Comparison of ENCODE assay signal across 8 cellular contexts in the genomic region with DNA sequence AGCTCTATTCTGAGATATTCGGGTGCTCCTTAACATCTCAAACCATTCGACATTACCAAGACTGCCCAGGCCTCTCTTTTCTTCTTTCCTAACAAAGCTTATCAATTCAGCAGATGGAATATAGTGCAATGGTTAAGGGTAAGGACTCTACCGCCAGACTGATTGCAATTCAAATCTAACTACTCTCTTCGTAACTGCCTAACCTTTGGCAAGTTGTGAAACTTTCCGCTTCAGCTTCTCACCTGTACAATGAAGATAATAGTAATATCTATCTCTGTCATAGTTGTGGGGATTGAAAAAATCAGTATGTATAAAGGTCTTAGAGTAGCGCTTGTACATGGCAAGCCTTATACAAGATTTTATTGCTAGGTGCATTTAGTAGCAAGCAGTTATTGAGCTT.
DNase-seq lines count a peak whose midpoint lies in the region; ATAC-seq and TF ChIP-seq lines count a peak whose summit lies in the region.

No MANE protein-coding gene starts in this region.

- H3K27me3 Mint-ChIP-seq in stimulated activated naive B cell treated with anti-CD40 and anti-IgM and Interleukin-4, amounts not matched to agents 10 μg/mL and 1 μg/mL and 100 μg/mL, for 72 hours, result no peaks in the 10 kb centered on the region

- peak overlapping the region; percentile 58 for H3K4me3 ChIP-seq in WERI-Rb-1 (ENCODE audit: low read depth, low read length)
- peak overlapping the region; percentile 91 for H3K4me3 ChIP-seq in iPS-11a (ENCODE audit: low read depth, low read length)

- H3K36me3 ChIP-seq in WERI-Rb-1, result peaks cover 7% of the 10 kb centered on the region

- H3K9me3 ChIP-seq in WERI-Rb-1 (ENCODE audit: severe bottlenecking), result no peaks in the 10 kb centered on the region

- DNase-seq in NCI-H510A treated with DMSO at 0.1 percent for 48 hours (lab: John Stamatoyannopoulos, UW) (peak; percentile 6), NCI-H510A (lab: John Stamatoyannopoulos, UW) (no peak), WERI-Rb-1 (no peak), NOMO-1 treated with DMSO at 0.1 percent for 48 hours (lab: John Stamatoyannopoulos, UW; ENCODE audit: unreplicated experiment) (no peak)
- DNase-seq in stimulated activated naive B cell treated with anti-CD40 and anti-IgM and Interleukin-4, amounts not matched to agents 10 μg/mL and 1 μg/mL and 100 μg/mL, for 72 hours, result no peak
- no peak for DNase-seq in stimulated activated CD4-positive, alpha-beta T cell treated with anti-CD3 and anti-CD28 coated beads, Interleukin-1b, Interleukin-23, amount 100 ng/mL, for 48 hours

- ATAC-seq in stimulated activated naive B cell treated with anti-CD40 and anti-IgM and Interleukin-4, amounts not matched to agents 10 μg/mL and 1 μg/mL and 100 μg/mL, for 72 hours (replicated peaks), result no peak
- no peak for ATAC-seq in HG03354 (IDR thresholded peaks at IDR 0.05; ENCODE audit: poor library complexity, severe bottlenecking, unreplicated experiment)

- TF ChIP-seq CTCF in WERI-Rb-1 (IDR thresholded peaks at IDR 0.05; ENCODE audit: low read depth, low read length), result no peak

- H3K27me3 ChIP-seq in WERI-Rb-1 (ENCODE audit: insufficient read depth, low read depth, severe bottlenecking), result no peaks in the 10 kb centered on the region

- H3K27ac Mint-ChIP-seq in stimulated activated naive B cell treated with anti-CD40 and anti-IgM and Interleukin-4, amounts not matched to agents 10 μg/mL and 1 μg/mL and 100 μg/mL, for 72 hours, result peak overlapping the region; percentile 99

- H3K4me3 Mint-ChIP-seq in stimulated activated naive B cell treated with anti-CD40 and anti-IgM and Interleukin-4, amounts not matched to agents 10 μg/mL and 1 μg/mL and 100 μg/mL, for 72 hours, result peak overlapping the region; percentile 90 to 99

- peaks cover 18 to 50% of the 10 kb centered on the region in 2 donors for H3K4me1 Mint-ChIP-seq in stimulated activated naive B cell treated with anti-CD40 and anti-IgM and Interleukin-4, amounts not matched to agents 10 μg/mL and 1 μg/mL and 100 μg/mL, for 72 hours

- H3K27ac ChIP-seq in WERI-Rb-1, result no peak overlapping the region

- H3K9me3 Mint-ChIP-seq in stimulated activated naive B cell treated with anti-CD40 and anti-IgM and Interleukin-4, amounts not matched to agents 10 μg/mL and 1 μg/mL and 100 μg/mL, for 72 hours, result no peaks in the 10 kb centered on the region

- peaks cover 7 to 22% of the 10 kb centered on the region in 2 donors for H3K36me3 Mint-ChIP-seq in stimulated activated naive B cell treated with anti-CD40 and anti-IgM and Interleukin-4, amounts not matched to agents 10 μg/mL and 1 μg/mL and 100 μg/mL, for 72 hours
